9 cellular contexts compared by ENCODE assay signal in the genomic region with DNA sequence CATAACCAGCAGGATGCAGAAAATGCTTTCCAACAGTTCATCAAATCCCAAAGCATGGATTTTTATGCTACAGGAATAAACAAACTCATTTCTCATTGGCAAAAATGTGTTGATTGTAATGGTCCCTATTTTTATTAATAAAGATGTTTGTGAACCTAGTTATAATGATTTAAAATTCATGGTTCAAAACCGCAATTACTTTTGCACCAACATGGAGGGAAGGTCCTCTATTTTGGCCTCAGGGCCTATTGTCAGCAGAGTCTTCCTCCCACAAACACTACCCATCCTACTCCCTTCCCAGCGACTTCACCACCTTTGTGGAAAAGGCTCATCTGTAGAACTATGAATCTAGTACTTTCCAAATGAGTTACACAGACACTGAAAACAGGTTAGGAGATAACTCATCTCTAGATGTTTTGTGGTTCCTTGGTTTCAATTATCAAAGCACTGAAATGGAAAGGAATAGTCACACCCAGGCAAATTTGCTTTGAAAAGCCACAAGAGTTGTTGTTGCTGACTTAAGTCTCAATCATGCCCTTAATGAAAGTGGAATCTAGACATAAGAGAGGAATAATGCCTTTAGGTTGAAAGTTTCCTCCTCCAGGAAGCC. TPM values are rescaled to one million over a fixed set of nuclear protein-coding genes. Genes with fewer than 3 reads are reported as not detected.
DNase-seq lines count a peak whose midpoint lies in the region; ATAC-seq and TF ChIP-seq lines count a peak whose summit lies in the region.
"Had no signal": no experiment of that assay in that cellular context is flagged by ENCODE, and none has a peak within 500 bp of the region (broad histone marks: within the 10 kb centered on the region; RNA-seq: fewer than 3 reads in every experiment).

No MANE protein-coding gene starts in this region.

- ATAC-seq in GM19043 (IDR thresholded peaks at IDR 0.05; ENCODE audit: low read depth, unreplicated experiment) (peak; percentile 91), HG02970 (IDR thresholded peaks at IDR 0.05; ENCODE audit: low FRiP score, unreplicated experiment) (peak; percentile 73), left ventricle myocardium superior (no peak)

- no peak for TF ChIP-seq CTCF in GM06990 (IDR thresholded peaks at IDR 0.05; ENCODE audit: insufficient read depth, low read length, poor library complexity, severe bottlenecking)

- H3K36me3 ChIP-seq in GM06990 (ENCODE audit: control insufficient read depth, insufficient read depth, low read length), result no peaks in the 10 kb centered on the region

- H3K27me3 ChIP-seq in GM06990 (replicated peaks; ENCODE audit: control insufficient read depth, insufficient read depth, low read length), result no peaks in the 10 kb centered on the region; the same call in 1 of the 2 replicates

- H3K4me3 ChIP-seq in GM06990 (replicated peaks; ENCODE audit: low read depth, low read length), result no peak overlapping the region

- DNase-seq in GM06990 (ENCODE audit: extremely low read depth, insufficient read length), result peak; percentile 57
- DNase-seq in activated T-cell treated with anti-CD3 and anti-CD28 coated beads, Interleukin-2, amount 50 U/mL, for 48 hours, result peak; percentile 45 to 47
- no peak for DNase-seq in left ventricle myocardium superior
- DNase-seq in mesenteric fat pad (ENCODE audit: low spot score), result no peak
- DNase-seq in cerebellar nuclear complex (lab: John Stamatoyannopoulos, UW), result no peak
- no peak for DNase-seq in head of caudate nucleus
- DNase-seq: NCI-H748 treated with DMSO at 0.1 percent for 48 hours had no signal

- intact Hi-C loops in left ventricle myocardium superior (cut with micrococcal nuclease), result no loop called here
- intact Hi-C loops in head of caudate nucleus (cut with DNase I), result loop anchor here (5.0 kb wide), 1 partner anchor 87 kb away; no protein-coding TSS in a partner anchor

RNA-seq across cellular contexts. Expression of a gene that starts 59.4 kb away (rescaled TPM):
- total RNA-seq in left ventricle myocardium superior (43.3 TPM), mesenteric fat pad (188 TPM)

Comparison
In these comparisons a context has a peak if more than half of its experiments do, and no peak if none do; other contexts are left out.
1. DNase-seq: peak in GM06990 (single experiment) and activated T-cell treated with anti-CD3 and anti-CD28 coated beads, Interleukin-2, amount 50 U/mL, for 48 hours (2 of 2); none in left ventricle myocardium superior (single experiment), mesenteric fat pad (single experiment), cerebellar nuclear complex (0 of 2) and head of caudate nucleus (0 of 42).